ENCODE assay signal across 1 cellular context in the genomic region with DNA sequence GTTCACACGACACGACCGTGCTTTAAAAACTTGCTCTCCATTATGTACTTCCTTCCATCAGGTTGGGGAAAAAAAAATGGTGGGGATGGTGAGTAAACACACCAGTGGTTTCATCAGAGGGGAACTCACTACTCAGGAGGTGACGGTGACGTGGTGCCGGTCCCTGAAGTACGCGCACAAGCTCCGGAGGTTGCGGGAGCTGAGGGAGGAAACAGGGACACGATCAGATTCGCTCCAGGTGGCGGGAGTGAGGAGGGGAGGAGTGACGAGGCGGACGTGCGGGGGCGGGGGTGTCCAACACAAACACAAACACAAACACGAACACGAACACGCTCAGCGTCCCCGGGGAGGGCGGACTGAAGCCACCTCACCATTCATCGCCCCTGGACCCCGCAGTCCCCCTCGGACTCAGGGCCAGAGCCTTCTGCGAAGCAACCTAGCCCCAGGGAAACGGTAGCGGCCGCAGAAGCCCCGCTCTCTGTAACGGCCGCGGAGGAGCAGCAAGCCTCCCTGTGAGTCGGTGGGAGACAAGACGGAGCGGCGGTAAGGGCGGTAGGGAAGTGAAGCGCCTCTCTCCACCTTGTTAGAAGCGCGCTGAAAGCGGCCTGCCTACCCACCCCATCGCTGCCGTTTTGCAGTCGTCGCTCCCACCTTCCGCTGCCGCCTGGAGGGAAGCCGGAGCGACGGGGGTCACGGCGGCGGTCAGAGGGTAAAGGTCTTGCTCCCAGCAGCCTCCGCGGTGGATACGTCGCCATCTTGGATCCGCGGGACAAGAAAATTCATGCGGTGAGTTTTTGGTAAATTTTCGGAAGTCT.
TF ChIP-seq lines count a peak whose summit lies in the region.

A gene with protein sequence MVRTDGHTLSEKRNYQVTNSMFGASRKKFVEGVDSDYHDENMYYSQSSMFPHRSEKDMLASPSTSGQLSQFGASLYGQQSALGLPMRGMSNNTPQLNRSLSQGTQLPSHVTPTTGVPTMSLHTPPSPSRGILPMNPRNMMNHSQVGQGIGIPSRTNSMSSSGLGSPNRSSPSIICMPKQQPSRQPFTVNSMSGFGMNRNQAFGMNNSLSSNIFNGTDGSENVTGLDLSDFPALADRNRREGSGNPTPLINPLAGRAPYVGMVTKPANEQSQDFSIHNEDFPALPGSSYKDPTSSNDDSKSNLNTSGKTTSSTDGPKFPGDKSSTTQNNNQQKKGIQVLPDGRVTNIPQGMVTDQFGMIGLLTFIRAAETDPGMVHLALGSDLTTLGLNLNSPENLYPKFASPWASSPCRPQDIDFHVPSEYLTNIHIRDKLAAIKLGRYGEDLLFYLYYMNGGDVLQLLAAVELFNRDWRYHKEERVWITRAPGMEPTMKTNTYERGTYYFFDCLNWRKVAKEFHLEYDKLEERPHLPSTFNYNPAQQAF (plus strand): TSS at position 739 of the 815 bp plus-strand sequence. CDS start 34,794 bp downstream, outside the sequence.

TF ChIP-seq in H1, 55 proteins besides CTCF, POLR2A, EP300 and RAD21 (continues in another document):
- TF ChIP-seq MAFK (IDR thresholded peaks at IDR 0.05; ENCODE audit: low read depth, low read length) (no peak), RNF2 (IDR thresholded peaks at IDR 0.05; ENCODE audit: borderline replicate concordance, low read depth, low read length, missing control alignments, poor library complexity, severe bottlenecking) (no peak), POLR2AphosphoS5 (IDR thresholded peaks at IDR 0.05; ENCODE audit: low read depth, low read length) (peak; percentile 83), EGR1 (IDR thresholded peaks at IDR 0.05; ENCODE audit: borderline replicate concordance, low read depth, low read length) (peak; percentile 88), RBBP5 (IDR thresholded peaks at IDR 0.05; ENCODE audit: borderline replicate concordance, low read depth, low read length) (peak; percentile 97), SP2 (IDR thresholded peaks at IDR 0.05; ENCODE audit: low read length) (no peak), GTF2F1 (IDR thresholded peaks at IDR 0.05; ENCODE audit: borderline replicate concordance, low read depth, low read length) (no peak), SIRT6 (IDR thresholded peaks at IDR 0.05; ENCODE audit: low read length) (no peak), KDM4A (IDR thresholded peaks at IDR 0.05; ENCODE audit: low read depth, low read length, severe bottlenecking) (peak; percentile 33), SP4 (IDR thresholded peaks at IDR 0.05; ENCODE audit: low read length) (no peak), TEAD4 (IDR thresholded peaks at IDR 0.05; ENCODE audit: low read depth, low read length) (no peak), BRCA1 (IDR thresholded peaks at IDR 0.05; ENCODE audit: low read depth, low read length) (no peak), SUZ12 (IDR thresholded peaks at IDR 0.05; ENCODE audit: low read length) (no peak), BACH1 (IDR thresholded peaks at IDR 0.05; ENCODE audit: low read length) (0 out of 2 replicates have a peak, but pooled peaks have one; percentile 24), PHF8 (conservative IDR thresholded peaks at IDR 0.05; ENCODE audit: low read depth, low read length) (peak; percentile 83), JUN (IDR thresholded peaks at IDR 0.05; ENCODE audit: low read depth, low read length) (no peak), EZH2 (IDR thresholded peaks at IDR 0.05; ENCODE audit: low read depth, low read length, severe bottlenecking) (no peak), SIX5 (IDR thresholded peaks at IDR 0.05; ENCODE audit: low read depth, low read length) (no peak), TAF7 (optimal IDR thresholded peaks at IDR 0.05; ENCODE audit: borderline replicate concordance, low read depth, low read length) (peak; percentile 69), CEBPB (IDR thresholded peaks at IDR 0.05; ENCODE audit: low read depth, low read length) (no peak), CBX5 (IDR thresholded peaks at IDR 0.05; ENCODE audit: low read depth, low read length) (no peak), KDM1A (IDR thresholded peaks at IDR 0.05; ENCODE audit: borderline replicate concordance, low read length) (no peak), CHD2 (IDR thresholded peaks at IDR 0.05; ENCODE audit: low read length) (peak; percentile 76), SP1 (IDR thresholded peaks at IDR 0.05; ENCODE audit: low read depth, low read length) (no peak), CHD1 (IDR thresholded peaks at IDR 0.05; ENCODE audit: low read depth, low read length) (0 out of 2 replicates have a peak, but pooled peaks have one; percentile 5), NRF1 (IDR thresholded peaks at IDR 0.05; ENCODE audit: low read depth, low read length) (no peak), ASH2L (IDR thresholded peaks at IDR 0.05; ENCODE audit: low read length) (peak; percentile 97), CREB1 (IDR thresholded peaks at IDR 0.05) (peak; percentile 78), POU5F1 (IDR thresholded peaks at IDR 0.05; ENCODE audit: low read depth, low read length) (no peak), TAF1 (IDR thresholded peaks at IDR 0.05; ENCODE audit: low read depth, low read length) (peak; percentile 82), TCF12 (IDR thresholded peaks at IDR 0.05; ENCODE audit: low read depth, low read length) (no peak), CTBP2 (IDR thresholded peaks at IDR 0.05; ENCODE audit: borderline replicate concordance, insufficient read depth, insufficient read length, low read length) (no peak), FOSL1 (IDR thresholded peaks at IDR 0.05; ENCODE audit: insufficient read depth, low read depth, low read length) (no peak), RFX5 (IDR thresholded peaks at IDR 0.05; ENCODE audit: borderline replicate concordance, low read depth, low read length) (no peak), CBX8 (IDR thresholded peaks at IDR 0.05; ENCODE audit: borderline replicate concordance, low read depth, low read length) (no peak), ZNF274 (IDR thresholded peaks at IDR 0.05; ENCODE audit: borderline replicate concordance, extremely low read depth, low read length) (no peak), YY1 (IDR thresholded peaks at IDR 0.05; ENCODE audit: low read depth, low read length) (peak; percentile 96), SRF (IDR thresholded peaks at IDR 0.05; ENCODE audit: low read depth, low read length) (no peak), RXRA (IDR thresholded peaks at IDR 0.05; ENCODE audit: insufficient read depth, low read depth, low read length) (peak; percentile 90), JUND (IDR thresholded peaks at IDR 0.05; ENCODE audit: low read length) (no peak; the same call in 1 of the 2 replicates), GABPA (IDR thresholded peaks at IDR 0.05; ENCODE audit: borderline replicate concordance, insufficient read depth, low read length) (no peak), TBP (IDR thresholded peaks at IDR 0.05; ENCODE audit: low read depth, low read length) (peak; percentile 73), HDAC6 (IDR thresholded peaks at IDR 0.05; ENCODE audit: low read depth, low read length) (no peak), SIN3A (conservative IDR thresholded peaks at IDR 0.05 in 1 of 2, IDR thresholded peaks at IDR 0.05 in 1 of 2; ENCODE audit: low read depth in 1 of 2, low read length in 2 of 2) (0 out of 4 replicates have a peak, but pooled peaks of 1 of the 2 experiments have one; percentile 14), SAP30 (IDR thresholded peaks at IDR 0.05; ENCODE audit: insufficient read depth, insufficient replicate concordance, low read length) (no peak), HDAC2 (IDR thresholded peaks at IDR 0.05; ENCODE audit: borderline replicate concordance in 1 of 2, low read depth in 2 of 2, low read length in 2 of 2) (peak in 1 of 2 experiments; percentile 35; a peak in 1 of 4 replicates), NANOG (IDR thresholded peaks at IDR 0.05; ENCODE audit: insufficient read depth, low read depth, low read length, poor library complexity, severe bottlenecking) (no peak)
- TF ChIP-seq, protein P1, sequence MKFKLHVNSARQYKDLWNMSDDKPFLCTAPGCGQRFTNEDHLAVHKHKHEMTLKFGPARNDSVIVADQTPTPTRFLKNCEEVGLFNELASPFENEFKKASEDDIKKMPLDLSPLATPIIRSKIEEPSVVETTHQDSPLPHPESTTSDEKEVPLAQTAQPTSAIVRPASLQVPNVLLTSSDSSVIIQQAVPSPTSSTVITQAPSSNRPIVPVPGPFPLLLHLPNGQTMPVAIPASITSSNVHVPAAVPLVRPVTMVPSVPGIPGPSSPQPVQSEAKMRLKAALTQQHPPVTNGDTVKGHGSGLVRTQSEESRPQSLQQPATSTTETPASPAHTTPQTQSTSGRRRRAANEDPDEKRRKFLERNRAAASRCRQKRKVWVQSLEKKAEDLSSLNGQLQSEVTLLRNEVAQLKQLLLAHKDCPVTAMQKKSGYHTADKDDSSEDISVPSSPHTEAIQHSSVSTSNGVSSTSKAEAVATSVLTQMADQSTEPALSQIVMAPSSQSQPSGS (IDR thresholded peaks at IDR 0.05; ENCODE audit: low read length), result no peak
- TF ChIP-seq, protein P2, sequence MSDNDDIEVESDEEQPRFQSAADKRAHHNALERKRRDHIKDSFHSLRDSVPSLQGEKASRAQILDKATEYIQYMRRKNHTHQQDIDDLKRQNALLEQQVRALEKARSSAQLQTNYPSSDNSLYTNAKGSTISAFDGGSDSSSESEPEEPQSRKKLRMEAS (IDR thresholded peaks at IDR 0.05), result peak; percentile 54
- TF ChIP-seq, protein P3, sequence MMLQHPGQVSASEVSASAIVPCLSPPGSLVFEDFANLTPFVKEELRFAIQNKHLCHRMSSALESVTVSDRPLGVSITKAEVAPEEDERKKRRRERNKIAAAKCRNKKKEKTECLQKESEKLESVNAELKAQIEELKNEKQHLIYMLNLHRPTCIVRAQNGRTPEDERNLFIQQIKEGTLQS (IDR thresholded peaks at IDR 0.05; ENCODE audit: insufficient read depth, low read depth, low read length), result no peak
- TF ChIP-seq, protein P4, sequence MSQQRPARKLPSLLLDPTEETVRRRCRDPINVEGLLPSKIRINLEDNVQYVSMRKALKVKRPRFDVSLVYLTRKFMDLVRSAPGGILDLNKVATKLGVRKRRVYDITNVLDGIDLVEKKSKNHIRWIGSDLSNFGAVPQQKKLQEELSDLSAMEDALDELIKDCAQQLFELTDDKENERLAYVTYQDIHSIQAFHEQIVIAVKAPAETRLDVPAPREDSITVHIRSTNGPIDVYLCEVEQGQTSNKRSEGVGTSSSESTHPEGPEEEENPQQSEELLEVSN (IDR thresholded peaks at IDR 0.05), result peak; percentile 24; the same call in 1 of the 2 replicates
- TF ChIP-seq, protein P5, sequence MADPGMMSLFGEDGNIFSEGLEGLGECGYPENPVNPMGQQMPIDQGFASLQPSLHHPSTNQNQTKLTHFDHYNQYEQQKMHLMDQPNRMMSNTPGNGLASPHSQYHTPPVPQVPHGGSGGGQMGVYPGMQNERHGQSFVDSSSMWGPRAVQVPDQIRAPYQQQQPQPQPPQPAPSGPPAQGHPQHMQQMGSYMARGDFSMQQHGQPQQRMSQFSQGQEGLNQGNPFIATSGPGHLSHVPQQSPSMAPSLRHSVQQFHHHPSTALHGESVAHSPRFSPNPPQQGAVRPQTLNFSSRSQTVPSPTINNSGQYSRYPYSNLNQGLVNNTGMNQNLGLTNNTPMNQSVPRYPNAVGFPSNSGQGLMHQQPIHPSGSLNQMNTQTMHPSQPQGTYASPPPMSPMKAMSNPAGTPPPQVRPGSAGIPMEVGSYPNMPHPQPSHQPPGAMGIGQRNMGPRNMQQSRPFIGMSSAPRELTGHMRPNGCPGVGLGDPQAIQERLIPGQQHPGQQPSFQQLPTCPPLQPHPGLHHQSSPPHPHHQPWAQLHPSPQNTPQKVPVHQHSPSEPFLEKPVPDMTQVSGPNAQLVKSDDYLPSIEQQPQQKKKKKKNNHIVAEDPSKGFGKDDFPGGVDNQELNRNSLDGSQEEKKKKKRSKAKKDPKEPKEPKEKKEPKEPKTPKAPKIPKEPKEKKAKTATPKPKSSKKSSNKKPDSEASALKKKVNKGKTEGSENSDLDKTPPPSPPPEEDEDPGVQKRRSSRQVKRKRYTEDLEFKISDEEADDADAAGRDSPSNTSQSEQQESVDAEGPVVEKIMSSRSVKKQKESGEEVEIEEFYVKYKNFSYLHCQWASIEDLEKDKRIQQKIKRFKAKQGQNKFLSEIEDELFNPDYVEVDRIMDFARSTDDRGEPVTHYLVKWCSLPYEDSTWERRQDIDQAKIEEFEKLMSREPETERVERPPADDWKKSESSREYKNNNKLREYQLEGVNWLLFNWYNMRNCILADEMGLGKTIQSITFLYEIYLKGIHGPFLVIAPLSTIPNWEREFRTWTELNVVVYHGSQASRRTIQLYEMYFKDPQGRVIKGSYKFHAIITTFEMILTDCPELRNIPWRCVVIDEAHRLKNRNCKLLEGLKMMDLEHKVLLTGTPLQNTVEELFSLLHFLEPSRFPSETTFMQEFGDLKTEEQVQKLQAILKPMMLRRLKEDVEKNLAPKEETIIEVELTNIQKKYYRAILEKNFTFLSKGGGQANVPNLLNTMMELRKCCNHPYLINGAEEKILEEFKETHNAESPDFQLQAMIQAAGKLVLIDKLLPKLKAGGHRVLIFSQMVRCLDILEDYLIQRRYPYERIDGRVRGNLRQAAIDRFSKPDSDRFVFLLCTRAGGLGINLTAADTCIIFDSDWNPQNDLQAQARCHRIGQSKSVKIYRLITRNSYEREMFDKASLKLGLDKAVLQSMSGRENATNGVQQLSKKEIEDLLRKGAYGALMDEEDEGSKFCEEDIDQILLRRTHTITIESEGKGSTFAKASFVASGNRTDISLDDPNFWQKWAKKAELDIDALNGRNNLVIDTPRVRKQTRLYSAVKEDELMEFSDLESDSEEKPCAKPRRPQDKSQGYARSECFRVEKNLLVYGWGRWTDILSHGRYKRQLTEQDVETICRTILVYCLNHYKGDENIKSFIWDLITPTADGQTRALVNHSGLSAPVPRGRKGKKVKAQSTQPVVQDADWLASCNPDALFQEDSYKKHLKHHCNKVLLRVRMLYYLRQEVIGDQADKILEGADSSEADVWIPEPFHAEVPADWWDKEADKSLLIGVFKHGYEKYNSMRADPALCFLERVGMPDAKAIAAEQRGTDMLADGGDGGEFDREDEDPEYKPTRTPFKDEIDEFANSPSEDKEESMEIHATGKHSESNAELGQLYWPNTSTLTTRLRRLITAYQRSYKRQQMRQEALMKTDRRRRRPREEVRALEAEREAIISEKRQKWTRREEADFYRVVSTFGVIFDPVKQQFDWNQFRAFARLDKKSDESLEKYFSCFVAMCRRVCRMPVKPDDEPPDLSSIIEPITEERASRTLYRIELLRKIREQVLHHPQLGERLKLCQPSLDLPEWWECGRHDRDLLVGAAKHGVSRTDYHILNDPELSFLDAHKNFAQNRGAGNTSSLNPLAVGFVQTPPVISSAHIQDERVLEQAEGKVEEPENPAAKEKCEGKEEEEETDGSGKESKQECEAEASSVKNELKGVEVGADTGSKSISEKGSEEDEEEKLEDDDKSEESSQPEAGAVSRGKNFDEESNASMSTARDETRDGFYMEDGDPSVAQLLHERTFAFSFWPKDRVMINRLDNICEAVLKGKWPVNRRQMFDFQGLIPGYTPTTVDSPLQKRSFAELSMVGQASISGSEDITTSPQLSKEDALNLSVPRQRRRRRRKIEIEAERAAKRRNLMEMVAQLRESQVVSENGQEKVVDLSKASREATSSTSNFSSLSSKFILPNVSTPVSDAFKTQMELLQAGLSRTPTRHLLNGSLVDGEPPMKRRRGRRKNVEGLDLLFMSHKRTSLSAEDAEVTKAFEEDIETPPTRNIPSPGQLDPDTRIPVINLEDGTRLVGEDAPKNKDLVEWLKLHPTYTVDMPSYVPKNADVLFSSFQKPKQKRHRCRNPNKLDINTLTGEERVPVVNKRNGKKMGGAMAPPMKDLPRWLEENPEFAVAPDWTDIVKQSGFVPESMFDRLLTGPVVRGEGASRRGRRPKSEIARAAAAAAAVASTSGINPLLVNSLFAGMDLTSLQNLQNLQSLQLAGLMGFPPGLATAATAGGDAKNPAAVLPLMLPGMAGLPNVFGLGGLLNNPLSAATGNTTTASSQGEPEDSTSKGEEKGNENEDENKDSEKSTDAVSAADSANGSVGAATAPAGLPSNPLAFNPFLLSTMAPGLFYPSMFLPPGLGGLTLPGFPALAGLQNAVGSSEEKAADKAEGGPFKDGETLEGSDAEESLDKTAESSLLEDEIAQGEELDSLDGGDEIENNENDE (IDR thresholded peaks at IDR 0.05; ENCODE audit: insufficient replicate concordance, low read length), result no peak
